ENCODE assay signal across 11 cellular contexts in genomic region chr10:48605264-48605615, GRCh38. TPM values are rescaled to one million over a fixed set of nuclear protein-coding genes. Genes with fewer than 3 reads are reported as not detected.
A peak's percentile ranks its signal among the peaks of the same experiment; 100 is the strongest.
DNase-seq lines count a peak whose midpoint lies in the region; TF ChIP-seq lines count a peak whose summit lies in the region.
"Had no signal": no experiment of that assay in that cellular context is flagged by ENCODE, and none has a peak within 500 bp of the region (broad histone marks: within the 10 kb centered on the region; RNA-seq: fewer than 3 reads in every experiment).

No MANE protein-coding gene starts in this region.

- H3K27ac ChIP-seq in ACC112 (ENCODE audit: low read depth, low read length) (peak overlapping the region; percentile 87), HUES6 (ENCODE audit: low read depth, low read length) (no peak overlapping the region)

- peak overlapping the region; percentile 96 for H3K4me3 ChIP-seq in ACC112 (ENCODE audit: low read depth, low read length)
- H3K4me3 ChIP-seq in HUES6 (ENCODE audit: low read depth, low read length): peak overlapping the region; percentile 43

- TF ChIP-seq CTCF in MCF 10A (IDR thresholded peaks at IDR 0.05; ENCODE audit: unreplicated experiment): no peak
- no peak for TF ChIP-seq CTCF in mesothelial cell of epicardium (IDR thresholded peaks at IDR 0.05; ENCODE audit: unreplicated experiment)

- H3K4me1 ChIP-seq in ACC112 (ENCODE audit: control insufficient read depth, insufficient read depth, low read length, unreplicated experiment) (peaks cover 70% of the 10 kb centered on the region), HUES6 (ENCODE audit: control insufficient read depth, insufficient read depth, low read length) (peaks cover 23% of the 10 kb centered on the region)

- H3K9me3 Mint-ChIP-seq in MCF 10A (ENCODE audit: unreplicated experiment): no peaks in the 10 kb centered on the region
- no peaks in the 10 kb centered on the region for H3K9me3 Mint-ChIP-seq in mesothelial cell of epicardium
- H3K9me3 Mint-ChIP-seq: activated T-cell treated with anti-CD3 and anti-CD28 coated beads, Interleukin-2, amount 50 U/mL, for 4 hours had no signal

- BruUV-seq in MCF 10A (replicated peaks; lab: Mats Ljungman, UMichigan): no TSS peak

- intact Hi-C loops in MCF 10A (cut with micrococcal nuclease) (loop anchor here (2.0 kb wide), 1 partner anchor 52 kb away; no protein-coding TSS in a partner anchor), posterior cingulate gyrus (cut with DNase I) (loop anchor here (5.0 kb wide), 1 partner anchor 42 kb away; no protein-coding TSS in a partner anchor)

- no peaks in the 10 kb centered on the region for H3K27me3 Mint-ChIP-seq in MCF 10A (ENCODE audit: insufficient read depth, unreplicated experiment)
- peaks cover 85% of the 10 kb centered on the region for H3K27me3 Mint-ChIP-seq in mesothelial cell of epicardium (ENCODE audit: low read depth)

- peak; percentile 22 for DNase-seq in MCF 10A (ENCODE audit: unreplicated experiment)
- no peak for DNase-seq in mesothelial cell of epicardium (ENCODE audit: low spot score in 2 of 2, unreplicated experiment in 2 of 2)
- DNase-seq in effector CD4-positive, alpha-beta T cell: no peak
- no peak for DNase-seq in posterior cingulate gyrus
- DNase-seq in Ammon's horn (ENCODE audit: low spot score): no peak
- no peak for DNase-seq in NCI-H510A treated with DMSO at 0.1 percent for 48 hours (lab: John Stamatoyannopoulos, UW)
- DNase-seq: activated T-cell treated with anti-CD3 and anti-CD28 coated beads, Interleukin-2, amount 50 U/mL, for 4 hours; DMS53; stimulated activated CD8-positive, alpha-beta memory T cell treated with anti-CD3 and anti-CD28 coated beads, Interleukin-4, amount 100 ng/mL, for 48 hours had no signal

- peak overlapping the region; percentile 9 for H2AFZ ChIP-seq in ACC112 (ENCODE audit: low read length, unreplicated experiment)

- H3K27me3 ChIP-seq in ACC112 (ENCODE audit: insufficient read depth, low read length): no peaks in the 10 kb centered on the region
- peaks cover 25% of the 10 kb centered on the region for H3K27me3 ChIP-seq in HUES6 (ENCODE audit: control insufficient read depth, insufficient read depth, low read length)

- H3K36me3 Mint-ChIP-seq in MCF 10A (ENCODE audit: insufficient read depth, unreplicated experiment): no peaks in the 10 kb centered on the region
- H3K36me3 Mint-ChIP-seq in mesothelial cell of epicardium: no peaks in the 10 kb centered on the region

- H3K27ac Mint-ChIP-seq in MCF 10A (ENCODE audit: low read depth, unreplicated experiment) (no peak overlapping the region), mesothelial cell of epicardium (no peak overlapping the region)

- H3K9ac ChIP-seq in HUES6 (ENCODE audit: low read length): no peak overlapping the region

- H3K4me1 Mint-ChIP-seq in MCF 10A (ENCODE audit: insufficient read depth, unreplicated experiment): peaks cover 26% of the 10 kb centered on the region
- peaks cover 2% of the 10 kb centered on the region for H3K4me1 Mint-ChIP-seq in mesothelial cell of epicardium

- H3K9me3 ChIP-seq in HUES6 (ENCODE audit: control insufficient read depth, insufficient read depth, low read depth, low read length): no peaks in the 10 kb centered on the region

- peaks cover 47% of the 10 kb centered on the region for H3K79me2 ChIP-seq in ACC112 (ENCODE audit: control insufficient read depth, insufficient read depth, low read length, unreplicated experiment)

- H3K36me3 ChIP-seq in ACC112 (ENCODE audit: insufficient read depth, low read length) (no peaks in the 10 kb centered on the region), HUES6 (ENCODE audit: control insufficient read depth, insufficient read depth, low read length) (no peaks in the 10 kb centered on the region)

- POLR2A ChIA-PET in MCF 10A (lab: Yijun Ruan, JAX): interaction anchor here (0.6 to 1.0 kb wide), 2 partner anchors 16 to 24 kb away, joined by 3 to 4 read pairs; no protein-coding TSS in a partner anchor

- H3K4me3 Mint-ChIP-seq in MCF 10A (ENCODE audit: unreplicated experiment) (peak overlapping the region; percentile 80), mesothelial cell of epicardium (peak overlapping the region; percentile 42)
- H3K4me3 Mint-ChIP-seq: activated T-cell treated with anti-CD3 and anti-CD28 coated beads, Interleukin-2, amount 50 U/mL, for 4 hours had no signal

- CTCF ChIA-PET in MCF 10A (lab: Yijun Ruan, JAX): interaction anchor here (0.6 to 8.3 kb wide), 7 partner anchors 10 to 1209 kb away, joined by 3 to 87 read pairs (median 4); no protein-coding TSS in a partner anchor

RNA-seq across cellular contexts. Expression of gene ARHGAP22, which starts 0.4 kb away (rescaled TPM):
- 4.0 and 6.3 TPM in 2 replicates for total RNA-seq in MCF 10A (2022)
- total RNA-seq in mesothelial cell of epicardium: 2.9 to 5.1 TPM (median 4.1 TPM) in 3 replicates
